1 cellular context compared by ENCODE assay signal in genomic region chr10:46106410-46107255, GRCh38.
A peak's percentile ranks its signal among the peaks of the same experiment; 100 is the strongest.
TF ChIP-seq lines count a peak whose summit lies in the region.

No MANE protein-coding gene starts in this region.

TF ChIP-seq in HepG2, 621 proteins besides CTCF, POLR2A, EP300 and RAD21 (continued from another document and continues in another):
- TF ChIP-seq RNF219 (CRISPR knock-in tag; IDR thresholded peaks at IDR 0.05) (no peak), ZNF720 (CRISPR knock-in tag; IDR thresholded peaks at IDR 0.05) (no peak), DR1 (CRISPR knock-in tag; IDR thresholded peaks at IDR 0.05) (no peak), BORCS8-MEF2B (CRISPR knock-in tag; IDR thresholded peaks at IDR 0.05) (peak; percentile 59; the same call in 1 of the 2 replicates), ZNF512B (CRISPR knock-in tag; IDR thresholded peaks at IDR 0.05; ENCODE audit: borderline replicate concordance) (no peak; the same call in 1 of the 2 replicates), ZIK1 (CRISPR knock-in tag; IDR thresholded peaks at IDR 0.05; ENCODE audit: borderline replicate concordance, low read depth) (peak; percentile 35; the same call in 1 of the 2 replicates), REST (IDR thresholded peaks at IDR 0.05; ENCODE audit: borderline replicate concordance in 1 of 2, low read depth in 1 of 2, low read length in 2 of 2) (no peak), ZNF446 (CRISPR knock-in tag; IDR thresholded peaks at IDR 0.05) (no peak; the same call in 1 of the 2 replicates), UBTF (CRISPR knock-in tag; IDR thresholded peaks at IDR 0.05) (peak; percentile 90), ZNF101 (CRISPR knock-in tag; IDR thresholded peaks at IDR 0.05; ENCODE audit: borderline replicate concordance, low read depth) (no peak), MTERF4 (CRISPR knock-in tag; IDR thresholded peaks at IDR 0.05) (0 out of 2 replicates have a peak, but pooled peaks have one; percentile 40), KMT2B (CRISPR knock-in tag; IDR thresholded peaks at IDR 0.05) (no peak; the same call in 1 of the 2 replicates), E2F2 (CRISPR knock-in tag; IDR thresholded peaks at IDR 0.05; ENCODE audit: borderline replicate concordance) (0 out of 2 replicates have a peak, but pooled peaks have one; percentile 30), SMAD3 (CRISPR knock-in tag; IDR thresholded peaks at IDR 0.05) (no peak), SNAPC4 (CRISPR knock-in tag; IDR thresholded peaks at IDR 0.05) (no peak), ZNF597 (CRISPR knock-in tag; IDR thresholded peaks at IDR 0.05) (no peak), FOXO1 (CRISPR knock-in tag; IDR thresholded peaks at IDR 0.05) (no peak), RNF2 (conservative IDR thresholded peaks at IDR 0.05; ENCODE audit: low read depth) (no peak), USF2 (IDR thresholded peaks at IDR 0.05; ENCODE audit: low read depth, low read length) (no peak), USF2 (CRISPR knock-in tag; IDR thresholded peaks at IDR 0.05; ENCODE audit: borderline replicate concordance) (no peak), ZNF746 (CRISPR knock-in tag; IDR thresholded peaks at IDR 0.05) (0 out of 2 replicates have a peak, but pooled peaks have one; percentile 59), CREBL2 (CRISPR knock-in tag; IDR thresholded peaks at IDR 0.05; ENCODE audit: borderline replicate concordance) (no peak), PRMT3 (CRISPR knock-in tag; IDR thresholded peaks at IDR 0.05; ENCODE audit: borderline replicate concordance, low read depth) (no peak), ATF7-NPFF (CRISPR knock-in tag; IDR thresholded peaks at IDR 0.05; ENCODE audit: low read depth) (no peak), SNAI1 (CRISPR knock-in tag; IDR thresholded peaks at IDR 0.05; ENCODE audit: borderline replicate concordance) (no peak), ZNF580 (CRISPR knock-in tag; IDR thresholded peaks at IDR 0.05; ENCODE audit: borderline replicate concordance, low read depth) (no peak), PAWR (CRISPR knock-in tag; IDR thresholded peaks at IDR 0.05; ENCODE audit: borderline replicate concordance) (no peak), SP4 (CRISPR knock-in tag; IDR thresholded peaks at IDR 0.05) (peak; percentile 79), ZNF615 (CRISPR knock-in tag; IDR thresholded peaks at IDR 0.05; ENCODE audit: borderline replicate concordance) (no peak), ZNF451 (CRISPR knock-in tag; IDR thresholded peaks at IDR 0.05) (0 out of 2 replicates have a peak, but pooled peaks have one; percentile 32), ZNF878 (CRISPR knock-in tag; IDR thresholded peaks at IDR 0.05) (no peak), ZNF235 (CRISPR knock-in tag; IDR thresholded peaks at IDR 0.05; ENCODE audit: borderline replicate concordance) (no peak), GFI1 (CRISPR knock-in tag; IDR thresholded peaks at IDR 0.05; ENCODE audit: borderline replicate concordance) (0 out of 2 replicates have a peak, but pooled peaks have one; percentile 52)
